9 cellular contexts compared by ENCODE assay signal in the genomic region with DNA sequence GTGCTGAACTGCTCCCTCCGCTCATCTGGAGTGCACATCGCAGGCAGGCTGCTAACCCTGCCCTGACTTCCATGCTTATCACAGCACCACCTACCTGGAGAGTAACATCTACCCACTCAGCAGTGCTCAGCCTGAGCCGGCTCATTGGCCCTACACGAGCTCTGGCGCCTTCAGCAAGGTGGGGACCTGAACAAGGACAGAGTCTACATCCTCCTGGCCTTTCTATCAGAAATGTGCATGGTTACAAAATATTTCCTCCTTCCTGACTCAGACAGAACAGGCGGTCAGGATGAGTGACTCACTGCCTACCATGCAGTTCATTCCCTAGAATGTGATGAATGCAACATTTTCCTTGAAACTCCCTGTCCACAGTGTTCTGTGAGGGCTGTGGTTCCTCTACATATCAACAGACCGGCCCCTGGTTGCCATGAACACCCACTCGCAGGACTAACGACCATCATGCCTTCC. TPM values are rescaled to one million over a fixed set of nuclear protein-coding genes. Genes with fewer than 3 reads are reported as not detected.
DNase-seq lines count a peak whose midpoint lies in the region; ATAC-seq and TF ChIP-seq lines count a peak whose summit lies in the region.
"Had no signal": no experiment of that assay in that cellular context is flagged by ENCODE, and none has a peak within 500 bp of the region (broad histone marks: within the 10 kb centered on the region; RNA-seq: fewer than 3 reads in every experiment).

No MANE protein-coding gene starts in this region.

- peaks cover 4 to 43% (median 26%) of the 10 kb centered on the region in 4 donors for H3K4me1 ChIP-seq in esophagus muscularis mucosa
- H3K4me1 ChIP-seq in BE2C, result no peaks in the 10 kb centered on the region

- peak overlapping the region; percentile 20 to 67 (median 51) for H3K27ac ChIP-seq in esophagus muscularis mucosa (replicated peaks in 1 of 4)

- H3K27ac Mint-ChIP-seq in CD14-positive monocyte (peak overlapping the region; percentile 76 to 96 (median 89)), osteocyte (ENCODE audit: unreplicated experiment) (peak overlapping the region; percentile 92)
- H3K27ac Mint-ChIP-seq in effector memory CD8-positive, alpha-beta T cell, result peak overlapping the region in 1 of 2 donors; percentile 66

- DNase-seq in CD14-positive monocyte (ENCODE audit: low spot score) (peak; percentile 67), OCI-M1 (lab: John Stamatoyannopoulos, UW) (peak; percentile 3), esophagus muscularis mucosa (ENCODE audit: extremely low spot score) (no peak), osteocyte (ENCODE audit: extremely low spot score, unreplicated experiment) (no peak), GM10248 (ENCODE audit: extremely low spot score) (no peak), BE2C (no peak)
- no peak for DNase-seq in effector memory CD8-positive, alpha-beta T cell
- DNase-seq: NCI-H524 had no signal

- no peak for TF ChIP-seq EP300 in esophagus muscularis mucosa (IDR thresholded peaks at IDR 0.05)

- peak overlapping the region; percentile 1 to 75 for H3K4me3 Mint-ChIP-seq in CD14-positive monocyte
- H3K4me3 Mint-ChIP-seq in osteocyte (ENCODE audit: unreplicated experiment), result peak overlapping the region; percentile 6
- peak overlapping the region in 1 of 2 donors; percentile 4 for H3K4me3 Mint-ChIP-seq in effector memory CD8-positive, alpha-beta T cell

- WGBS in esophagus muscularis mucosa, result 48% methylated on average over 7 of the region's 9 CpGs

- POLR2A ChIA-PET in GM10248 (lab: Yijun Ruan, JAX), result no interaction called here

- H3K9me3 Mint-ChIP-seq in CD14-positive monocyte, result no peaks in the 10 kb centered on the region
- no peaks in the 10 kb centered on the region for H3K9me3 Mint-ChIP-seq in osteocyte (ENCODE audit: unreplicated experiment)
- H3K9me3 Mint-ChIP-seq in effector memory CD8-positive, alpha-beta T cell, result no peaks in the 10 kb centered on the region

- H3K27me3 Mint-ChIP-seq in CD14-positive monocyte (ENCODE audit: low read depth in 3 of 3) (no peaks in the 10 kb centered on the region), osteocyte (ENCODE audit: unreplicated experiment) (no peaks in the 10 kb centered on the region)
- peaks cover 0 to 4% of the 10 kb centered on the region in 2 donors for H3K27me3 Mint-ChIP-seq in effector memory CD8-positive, alpha-beta T cell

- H3K4me1 Mint-ChIP-seq in CD14-positive monocyte (peaks cover 54% of the 10 kb centered on the region), osteocyte (ENCODE audit: unreplicated experiment) (peaks cover 50% of the 10 kb centered on the region)
- peaks cover 0 to 35% of the 10 kb centered on the region in 2 donors for H3K4me1 Mint-ChIP-seq in effector memory CD8-positive, alpha-beta T cell (ENCODE audit: low read depth in 2 of 2)

- H3K36me3 Mint-ChIP-seq in CD14-positive monocyte (peaks cover 0 to 2% of the 10 kb centered on the region in 2 donors), osteocyte (ENCODE audit: unreplicated experiment) (no peaks in the 10 kb centered on the region)
- H3K36me3 Mint-ChIP-seq in effector memory CD8-positive, alpha-beta T cell (ENCODE audit: insufficient read depth), result peaks cover 6% of the 10 kb centered on the region

- no peak for TF ChIP-seq POLR2A in esophagus muscularis mucosa (IDR thresholded peaks at IDR 0.05; ENCODE audit: low read depth)

- H3K4me3 ChIP-seq in esophagus muscularis mucosa, result no peak overlapping the region
- no peak overlapping the region for H3K4me3 ChIP-seq in BE2C (ENCODE audit: low read depth, low read length)

- no peak for ATAC-seq in GM21737 (IDR thresholded peaks at IDR 0.05; ENCODE audit: unreplicated experiment)
- no peak for ATAC-seq in effector memory CD8-positive, alpha-beta T cell (replicated peaks)

- TF ChIP-seq CTCF in CD14-positive monocyte (IDR thresholded peaks at IDR 0.05) (no peak), esophagus muscularis mucosa (IDR thresholded peaks at IDR 0.05) (no peak), osteocyte (IDR thresholded peaks at IDR 0.05) (no peak), GM10248 (IDR thresholded peaks at IDR 0.05; ENCODE audit: control extremely low read depth, extremely low read depth, low read depth, missing control alignments) (no peak), BE2C (IDR thresholded peaks at IDR 0.05; ENCODE audit: low read depth, low read length) (no peak)

- CTCF ChIA-PET in GM10248 (lab: Yijun Ruan, JAX), result no interaction called here

- no peaks in the 10 kb centered on the region for H3K27me3 ChIP-seq in esophagus muscularis mucosa
- no peaks in the 10 kb centered on the region for H3K27me3 ChIP-seq in BE2C

- intact Hi-C loops in CD14-positive monocyte (cut with micrococcal nuclease) (loop anchor here in 1 of 2 donors (2.0 kb wide), 1 partner anchor 21 kb away; no protein-coding TSS in a partner anchor), esophagus muscularis mucosa (cut with DNase I) (no loop called here)

- H3K9me3 ChIP-seq in esophagus muscularis mucosa, result no peaks in the 10 kb centered on the region
- no peaks in the 10 kb centered on the region for H3K9me3 ChIP-seq in BE2C

- H3K36me3 ChIP-seq in esophagus muscularis mucosa (peaks cover 0 to 20% (median 6%) of the 10 kb centered on the region in 4 donors), BE2C (no peaks in the 10 kb centered on the region)

RNA-seq across cellular contexts. Expression of gene C11orf58, which starts 53.1 kb away (rescaled TPM):
- 100 to 1,000 TPM in 1 of 2 donors, 10 to 100 TPM in 1; 94.5 to 102 TPM for polyA plus RNA-seq in CD14-positive monocyte
- total RNA-seq in esophagus muscularis mucosa (100 to 1,000 TPM; 144 to 202 (median 175) TPM), osteocyte (143 and 150 TPM in 2 replicates)
- polyA plus RNA-seq in BE2C (2012; ENCODE audit: insufficient read depth, insufficient read length, low read depth), result 254 TPM

Comparison
In these comparisons a context has a peak if more than half of its experiments do, and no peak if none do; other contexts are left out.
1. DNase-seq: peak in CD14-positive monocyte (single experiment) and OCI-M1 (single experiment); none in esophagus muscularis mucosa (single experiment), osteocyte (single experiment), effector memory CD8-positive, alpha-beta T cell (0 of 3), GM10248 (single experiment) and BE2C (single experiment).